Comparison of ENCODE assay signal across 8 cellular contexts in the genomic region with DNA sequence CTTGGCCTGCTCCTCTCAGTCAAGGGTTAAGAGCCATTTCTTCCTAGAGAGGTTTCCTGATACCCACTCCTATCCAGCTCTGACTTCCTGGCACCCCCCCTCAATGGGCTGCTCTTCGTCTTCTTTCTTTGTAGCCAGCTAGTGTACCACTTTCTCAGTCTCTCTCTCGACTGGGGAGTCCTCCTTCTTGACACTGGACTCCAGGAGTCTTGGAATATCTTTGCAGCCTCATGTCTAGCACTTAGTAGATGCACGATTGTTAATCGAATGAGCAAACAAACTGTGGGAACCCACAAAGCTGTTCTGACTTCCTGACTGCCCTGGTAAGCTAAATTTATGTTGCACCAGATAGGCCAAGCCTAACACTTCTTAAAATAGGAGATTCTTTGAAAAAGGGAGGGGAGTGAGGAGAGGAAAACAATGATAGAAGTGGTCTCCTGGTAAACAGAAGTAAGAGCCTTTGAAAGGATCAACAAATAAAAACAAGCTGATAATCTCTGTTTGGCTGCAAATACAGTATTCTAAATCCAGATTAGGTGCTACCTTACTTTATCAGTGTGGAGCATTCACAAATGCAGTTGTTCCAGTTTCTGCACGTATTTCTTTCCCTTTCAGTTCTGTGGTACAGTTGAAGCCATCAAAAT.
A peak's percentile ranks its signal among the peaks of the same experiment; 100 is the strongest.
DNase-seq lines count a peak whose midpoint lies in the region; ATAC-seq and TF ChIP-seq lines count a peak whose summit lies in the region.
"Had no signal": no experiment of that assay in that cellular context is flagged by ENCODE, and none has a peak within 500 bp of the region (broad histone marks: within the 10 kb centered on the region; RNA-seq: fewer than 3 reads in every experiment).

No MANE protein-coding gene starts in this region.

- H3K27ac Mint-ChIP-seq in effector memory CD8-positive, alpha-beta T cell, result peak overlapping the region; percentile 89 to 95

- H3K9me3 Mint-ChIP-seq in effector memory CD8-positive, alpha-beta T cell, result no peaks in the 10 kb centered on the region

- no peak for TF ChIP-seq CTCF in GM13976 (IDR thresholded peaks at IDR 0.05; ENCODE audit: borderline replicate concordance, control extremely low read depth, extremely low read depth, insufficient read depth, missing control alignments)

- peak; percentile 51 for ATAC-seq in GM21367 (IDR thresholded peaks at IDR 0.05; ENCODE audit: unreplicated experiment)
- peak; percentile 55 for ATAC-seq in effector memory CD8-positive, alpha-beta T cell (replicated peaks)
- ATAC-seq in HG03565 (IDR thresholded peaks at IDR 0.05; ENCODE audit: unreplicated experiment), result no peak

- no peaks in the 10 kb centered on the region for H3K9me3 ChIP-seq in skeletal muscle satellite cell (replicated peaks; ENCODE audit: low read length)
- H3K9me3 ChIP-seq: testis had no signal

- DNase-seq in NOMO-1 treated with DMSO at 0.1 percent for 48 hours (lab: John Stamatoyannopoulos, UW; ENCODE audit: unreplicated experiment) (peak; percentile 20), SK-N-DZ (ENCODE audit: low spot score) (no peak), GM13976 (ENCODE audit: low spot score) (no peak)
- peak in 2 of 3 experiments; percentile 10 to 33 for DNase-seq in effector memory CD8-positive, alpha-beta T cell
- DNase-seq: testis had no signal

- H3K4me1 Mint-ChIP-seq in effector memory CD8-positive, alpha-beta T cell (ENCODE audit: low read depth in 2 of 2), result peaks cover 42 to 55% of the 10 kb centered on the region in 2 donors

- H3K36me3 Mint-ChIP-seq in effector memory CD8-positive, alpha-beta T cell (ENCODE audit: insufficient read depth), result peaks cover 5% of the 10 kb centered on the region

- in situ Hi-C loops in GM13976 (cut with MboI; ENCODE audit: low sequenced_read_pairs, unreplicated experiment), result no loop called here

- no peaks in the 10 kb centered on the region for H3K27me3 ChIP-seq in skeletal muscle satellite cell (ENCODE audit: control insufficient read depth, insufficient read depth, low read length)
- H3K27me3 ChIP-seq: testis had no signal

- no peak overlapping the region for H3K4me3 ChIP-seq in skeletal muscle satellite cell (ENCODE audit: low read length)
- H3K4me3 ChIP-seq: testis had no signal

- peak overlapping the region; percentile 64 for H3K9ac ChIP-seq in skeletal muscle satellite cell (ENCODE audit: low read depth, low read length)

- peak overlapping the region; percentile 62 to 75 for H3K4me3 Mint-ChIP-seq in effector memory CD8-positive, alpha-beta T cell

- peak overlapping the region; percentile 52 for H3K4me2 ChIP-seq in skeletal muscle satellite cell (ENCODE audit: low read length)

- peaks cover 52% of the 10 kb centered on the region for H3K4me1 ChIP-seq in skeletal muscle satellite cell (ENCODE audit: control insufficient read depth, insufficient read depth, low read length)

- no peaks in the 10 kb centered on the region for H3K27me3 Mint-ChIP-seq in effector memory CD8-positive, alpha-beta T cell

- H3K36me3 ChIP-seq in skeletal muscle satellite cell (ENCODE audit: insufficient read depth, low read length), result no peaks in the 10 kb centered on the region

Comparison
In these comparisons a context has a peak if more than half of its experiments do, and no peak if none do; other contexts are left out.
1. DNase-seq: peak in NOMO-1 treated with DMSO at 0.1 percent for 48 hours (single experiment) and effector memory CD8-positive, alpha-beta T cell (2 of 3); none in SK-N-DZ (single experiment) and GM13976 (single experiment).